In the genomic region with DNA sequence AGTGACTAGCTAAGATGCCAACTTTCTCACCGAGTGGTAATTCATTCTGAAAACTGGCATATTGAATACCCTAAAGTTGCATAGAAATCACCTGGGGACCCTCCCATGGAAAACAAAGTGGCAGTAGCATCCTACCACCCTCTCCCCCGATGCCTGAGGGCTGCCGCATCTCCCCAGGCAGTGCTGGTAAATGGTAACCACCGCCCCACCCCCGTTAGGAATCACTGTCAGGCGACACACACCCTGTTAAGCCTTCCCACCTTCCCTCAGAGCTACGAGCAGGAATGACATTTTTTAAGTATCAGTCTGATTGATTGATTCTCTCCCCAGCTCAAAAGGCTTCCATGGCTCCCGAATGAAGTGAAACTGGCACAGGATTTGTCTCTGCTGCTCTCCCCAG, we compare ENCODE assay signal across 17 cellular contexts. TPM values are rescaled to one million over a fixed set of nuclear protein-coding genes. Genes with fewer than 3 reads are reported as not detected.
"Had no signal": no experiment of that assay in that cellular context is flagged by ENCODE, and none has a peak within 500 bp of the region (broad histone marks: within the 10 kb centered on the region; RNA-seq: fewer than 3 reads in every experiment).

No MANE protein-coding gene starts in this region.

- H3K27ac Mint-ChIP-seq: activated naive CD4-positive, alpha-beta T cell treated with anti-CD3 and anti-CD28 coated beads, Interleukin-2, amount 50 U/mL, for 24 hours; activated T-cell treated with anti-CD3 and anti-CD28 coated beads, Interleukin-2, amount 50 U/mL, for 72 hours; dendritic cell treated with granulocyte-macrophage colony-stimulating factor and Interleukin-4, amounts not matched to agents 40 ng/mL and 50 ng/mL, for 4 days had no signal

- DNase-seq: activated CD4-positive, alpha-beta T cell treated with anti-CD3 and anti-CD28 coated beads for 1 hour; activated CD4-positive, alpha-beta T cell treated with anti-CD3 and anti-CD28 coated beads, Interleukin-2, amount 50 U/mL, for 4 hours; activated gamma-delta T cell; activated T-cell treated with anti-CD3 and anti-CD28 coated beads, Interleukin-2, amount 50 U/mL, for 72 hours; effector memory CD4-positive, alpha-beta T cell; esophagus squamous epithelium; retina; stimulated activated CD4-positive, alpha-beta T cell treated with anti-CD3 and anti-CD28 coated beads, Interleukin-2, amount 100 ng/mL, for 24 hours; stimulated activated naive CD4-positive, alpha-beta T cell treated with Interleukin-2 at 50 U/mL for 16 hours; T-helper 1 cell had no signal

- H3K27ac ChIP-seq: ascending aorta, esophagus squamous epithelium had no signal

- H3K4me3 Mint-ChIP-seq: activated naive CD4-positive, alpha-beta T cell treated with anti-CD3 and anti-CD28 coated beads, Interleukin-2, amount 50 U/mL, for 24 hours; activated T-cell treated with anti-CD3 and anti-CD28 coated beads, Interleukin-2, amount 50 U/mL, for 72 hours; dendritic cell treated with granulocyte-macrophage colony-stimulating factor and Interleukin-4, amounts not matched to agents 40 ng/mL and 50 ng/mL, for 4 days had no signal

- ATAC-seq: activated T-cell treated with anti-CD3 and anti-CD28 coated beads, Interleukin-2, amount 50 U/mL, for 72 hours had no signal

- H3K4me3 ChIP-seq: ascending aorta, esophagus squamous epithelium, transverse colon had no signal

- H3K9me3 ChIP-seq: ascending aorta, esophagus squamous epithelium, transverse colon had no signal

- H3K4me1 ChIP-seq: ascending aorta, esophagus squamous epithelium had no signal

- H3K27me3 Mint-ChIP-seq: activated naive CD4-positive, alpha-beta T cell treated with anti-CD3 and anti-CD28 coated beads, Interleukin-2, amount 50 U/mL, for 24 hours had no signal

- H3K9me3 Mint-ChIP-seq: activated naive CD4-positive, alpha-beta T cell treated with anti-CD3 and anti-CD28 coated beads, Interleukin-2, amount 50 U/mL, for 24 hours; activated T-cell treated with anti-CD3 and anti-CD28 coated beads, Interleukin-2, amount 50 U/mL, for 72 hours; dendritic cell treated with granulocyte-macrophage colony-stimulating factor and Interleukin-4, amounts not matched to agents 40 ng/mL and 50 ng/mL, for 4 days had no signal

- H3K27me3 ChIP-seq: ascending aorta, transverse colon had no signal

- H3K36me3 Mint-ChIP-seq: activated naive CD4-positive, alpha-beta T cell treated with anti-CD3 and anti-CD28 coated beads, Interleukin-2, amount 50 U/mL, for 24 hours had no signal

- H3K36me3 ChIP-seq: ascending aorta had no signal

RNA-seq across cellular contexts. Expression of a gene that starts 28.3 kb away (rescaled TPM):
- total RNA-seq: activated CD8-positive, alpha-beta memory T cell treated with anti-CD3 and anti-CD28 coated beads for 36 hours; activated T-cell treated with anti-CD3 and anti-CD28 coated beads, Interleukin-2, amount 50 U/mL, for 72 hours; ascending aorta; omental fat pad had no signal
- polyA plus RNA-seq: neural cell had no signal
